8 cellular contexts compared by ENCODE assay signal in the genomic region with DNA sequence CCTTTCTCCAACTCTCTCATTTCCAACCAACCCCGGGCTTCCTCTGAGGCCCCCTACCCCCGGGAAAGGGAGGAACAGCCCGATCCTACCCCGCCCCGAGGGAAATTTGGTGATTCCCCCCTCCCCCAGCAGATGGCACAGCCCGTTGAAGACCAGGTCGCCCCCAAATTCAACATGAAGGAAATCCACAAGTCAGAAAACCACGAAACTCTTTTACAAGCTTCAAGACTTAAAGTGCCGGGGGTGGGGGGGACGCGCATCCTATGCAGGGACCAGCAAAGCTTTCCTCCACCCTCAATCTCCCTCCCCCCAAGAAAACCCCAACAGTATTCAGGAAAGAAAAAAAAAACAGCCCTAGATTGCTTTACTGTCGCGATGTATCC. TPM values are rescaled to one million over a fixed set of nuclear protein-coding genes. Genes with fewer than 3 reads are reported as not detected.
DNase-seq lines count a peak whose midpoint lies in the region; ATAC-seq and TF ChIP-seq lines count a peak whose summit lies in the region.

No MANE protein-coding gene starts in this region.

- H2AFZ ChIP-seq in neural progenitor cell (replicated peaks) = no peak overlapping the region

- H3K27ac ChIP-seq in duodenal mucosa (ENCODE audit: low read depth, low read length) (no peak overlapping the region), neural progenitor cell (no peak overlapping the region)

- intact Hi-C loops in left colon (cut with DNase I, micrococcal nuclease) = loop anchor here in 1 of 2 donors (5.0 kb wide), 1 partner anchor 43 kb away; the partner anchor contains the start of gene UQCR11

- H3K27me3 ChIP-seq in duodenal mucosa (ENCODE audit: control insufficient read depth in 1 of 2, insufficient read depth in 2 of 2, low read length in 2 of 2) (no peaks in the 10 kb centered on the region), neural progenitor cell (no peaks in the 10 kb centered on the region)

- H3K9me3 ChIP-seq in ES-I3 (ENCODE audit: control insufficient read depth, insufficient read depth, low read length) (no peaks in the 10 kb centered on the region), duodenal mucosa (ENCODE audit: control insufficient read depth in 1 of 2, low read length in 2 of 2) (no peaks in the 10 kb centered on the region), neural progenitor cell (ENCODE audit: low read depth) (no peaks in the 10 kb centered on the region)

- peaks cover 5% of the 10 kb centered on the region for H3K36me3 Mint-ChIP-seq in neural progenitor cell

- peaks cover 11% of the 10 kb centered on the region for H3K4me1 Mint-ChIP-seq in neural progenitor cell

- peaks cover 4% of the 10 kb centered on the region for H3K27me3 Mint-ChIP-seq in neural progenitor cell (ENCODE audit: insufficient read depth, low read depth)

- peak; percentile 29 for TF ChIP-seq CTCF in neural progenitor cell (IDR thresholded peaks at IDR 0.05)

- H3K4me2 ChIP-seq in neural progenitor cell = peak overlapping the region; percentile 98

- H3K4me3 ChIP-seq in duodenal mucosa (ENCODE audit: low read depth in 1 of 2, low read length in 2 of 2) (peak overlapping the region; percentile 57 to 61), neural progenitor cell (peak overlapping the region; percentile 100)

- peaks cover 16% of the 10 kb centered on the region for H3F3A ChIP-seq in neural progenitor cell (ENCODE audit: low read depth)

- H3K4me3 Mint-ChIP-seq in neural progenitor cell = peak overlapping the region; percentile 99

- no peak for ATAC-seq in HG02973 (IDR thresholded peaks at IDR 0.05; ENCODE audit: unreplicated experiment)
- no peak for ATAC-seq in left colon
- ATAC-seq in GM21717 (IDR thresholded peaks at IDR 0.05; ENCODE audit: unreplicated experiment) = no peak

- H3K9me3 Mint-ChIP-seq in neural progenitor cell = no peaks in the 10 kb centered on the region

- H3K9ac ChIP-seq in ES-I3 (ENCODE audit: low read depth, low read length) = peak overlapping the region; percentile 94
- H3K9ac ChIP-seq in duodenal mucosa (ENCODE audit: low read depth in 1 of 2, low read length in 2 of 2) = peak overlapping the region in 1 of 2 donors; percentile 46
- peak overlapping the region; percentile 86 for H3K9ac ChIP-seq in neural progenitor cell

- DNase-seq in NCI-H69 (lab: John Stamatoyannopoulos, UW) (peak; percentile 36), neural progenitor cell (ENCODE audit: low spot score) (peak; percentile 66), left colon (no peak), NCI-H1092 (lab: John Stamatoyannopoulos, UW) (no peak)

- H3K36me3 ChIP-seq in ES-I3 (ENCODE audit: insufficient read depth, low read length) = peaks cover 10% of the 10 kb centered on the region
- peaks cover 0 to 24% of the 10 kb centered on the region in 2 donors for H3K36me3 ChIP-seq in duodenal mucosa (ENCODE audit: control insufficient read depth in 1 of 2, insufficient read depth in 2 of 2, low read length in 2 of 2)
- peaks cover 6% of the 10 kb centered on the region for H3K36me3 ChIP-seq in neural progenitor cell

- H3K79me2 ChIP-seq in neural progenitor cell (ENCODE audit: low read depth) = peaks cover 65% of the 10 kb centered on the region

- no peaks in the 10 kb centered on the region for H3K4me1 ChIP-seq in ES-I3 (ENCODE audit: insufficient read depth, low read length)
- H3K4me1 ChIP-seq in duodenal mucosa (ENCODE audit: control insufficient read depth in 1 of 2, insufficient read depth in 2 of 2, low read length in 2 of 2) = peaks cover 0 to 3% of the 10 kb centered on the region in 2 donors
- H3K4me1 ChIP-seq in neural progenitor cell = peaks cover 9% of the 10 kb centered on the region

- H3K27ac Mint-ChIP-seq in neural progenitor cell = peak overlapping the region; percentile 97

- peaks cover 54% of the 10 kb centered on the region for H4K20me1 ChIP-seq in neural progenitor cell (ENCODE audit: low read depth)

RNA-seq across cellular contexts. Expression of gene TCF3, which starts 1.8 kb away (rescaled TPM):
- 131 and 332 TPM in 2 replicates for total RNA-seq in neural progenitor cell (ENCODE audit: low replicate concordance)
- 10 to 100 TPM; 64.1 to 64.7 TPM for total RNA-seq in left colon

RNA-seq across cellular contexts. Expression of gene UQCR11, which starts 45.4 kb away (rescaled TPM):
- 37.4 and 51.4 TPM in 2 replicates for total RNA-seq in neural progenitor cell (ENCODE audit: low replicate concordance)
- 100 to 1,000 TPM; 337 to 359 TPM for total RNA-seq in left colon

RNA-seq across cellular contexts. Expression of gene MBD3, which starts 58.0 kb away (rescaled TPM):
- total RNA-seq in neural progenitor cell (ENCODE audit: low replicate concordance) (34.2 and 117 TPM in 2 replicates), left colon (10 to 100 TPM; 47.7 to 57.5 TPM)

Comparison
In these comparisons a context has a peak if more than half of its experiments do, and no peak if none do; other contexts are left out.
1. DNase-seq: peak in NCI-H69 (single experiment) and neural progenitor cell (single experiment); none in left colon (0 of 2) and NCI-H1092 (single experiment).